ENCODE assay signal across 8 cellular contexts in the genomic region with DNA sequence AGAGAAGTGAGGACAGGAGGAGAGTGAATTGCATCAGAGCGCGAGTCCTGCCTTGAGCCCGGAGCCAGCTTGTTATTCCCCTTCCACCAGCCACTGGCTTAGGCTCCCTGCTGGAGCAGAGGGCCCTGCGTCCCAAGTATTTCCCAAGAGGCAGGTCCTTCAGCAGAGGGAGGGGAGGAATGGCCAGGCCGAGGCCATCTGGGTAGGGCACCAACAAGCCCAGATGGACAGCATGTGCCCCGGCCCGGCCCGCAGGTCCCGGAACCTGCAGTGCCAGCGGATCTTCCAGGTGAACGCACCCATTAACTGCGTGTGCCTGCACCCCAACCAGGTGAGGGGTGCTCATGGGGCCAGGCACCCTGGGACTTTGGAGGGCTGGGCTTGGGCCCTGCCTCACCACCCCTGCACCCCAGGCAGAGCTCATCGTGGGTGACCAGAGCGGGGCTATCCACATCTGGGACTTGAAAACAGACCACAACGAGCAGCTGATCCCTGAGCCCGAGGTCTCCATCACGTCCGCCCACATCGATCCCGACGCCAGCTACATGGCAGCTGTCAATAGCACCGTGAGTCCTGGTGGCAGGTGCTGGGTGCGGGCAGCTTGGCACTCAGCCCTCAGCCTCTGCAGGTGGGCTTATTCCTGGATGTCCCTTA. TPM values are rescaled to one million over a fixed set of nuclear protein-coding genes. Genes with fewer than 3 reads are reported as not detected.
DNase-seq lines count a peak whose midpoint lies in the region; ATAC-seq and TF ChIP-seq lines count a peak whose summit lies in the region.

No MANE protein-coding gene starts in this region.

- peaks cover 33% of the 10 kb centered on the region for H3K36me3 Mint-ChIP-seq in MCF 10A (ENCODE audit: insufficient read depth, unreplicated experiment)
- peaks cover 24% of the 10 kb centered on the region for H3K36me3 Mint-ChIP-seq in effector memory CD8-positive, alpha-beta T cell (ENCODE audit: insufficient read depth)
- H3K36me3 Mint-ChIP-seq in stimulated activated naive B cell treated with anti-CD40 and anti-IgM and Interleukin-4, amounts not matched to agents 10 μg/mL and 1 μg/mL and 100 μg/mL, for 72 hours, result peaks cover 30 to 33% of the 10 kb centered on the region in 2 donors

- H3K4me1 Mint-ChIP-seq in MCF 10A (ENCODE audit: insufficient read depth, unreplicated experiment), result peaks cover 18% of the 10 kb centered on the region
- peaks cover 21 to 25% of the 10 kb centered on the region in 2 donors for H3K4me1 Mint-ChIP-seq in effector memory CD8-positive, alpha-beta T cell (ENCODE audit: low read depth in 2 of 2)
- H3K4me1 Mint-ChIP-seq in stimulated activated naive B cell treated with anti-CD40 and anti-IgM and Interleukin-4, amounts not matched to agents 10 μg/mL and 1 μg/mL and 100 μg/mL, for 72 hours, result peaks cover 27 to 44% of the 10 kb centered on the region in 2 donors

- intact Hi-C loops in MCF 10A (cut with micrococcal nuclease) (no loop called here), breast epithelium (cut with DNase I; ENCODE audit: low total_unique reads) (no loop called here)

- TF ChIP-seq POLR2A in breast epithelium (IDR thresholded peaks at IDR 0.05), result no peak

- H3K9me3 Mint-ChIP-seq in MCF 10A (ENCODE audit: unreplicated experiment), result no peaks in the 10 kb centered on the region
- H3K9me3 Mint-ChIP-seq in effector memory CD8-positive, alpha-beta T cell, result no peaks in the 10 kb centered on the region
- no peaks in the 10 kb centered on the region for H3K9me3 Mint-ChIP-seq in stimulated activated naive B cell treated with anti-CD40 and anti-IgM and Interleukin-4, amounts not matched to agents 10 μg/mL and 1 μg/mL and 100 μg/mL, for 72 hours

- no peak overlapping the region for H3K9ac ChIP-seq in OCI-LY3 (ENCODE audit: low read length)

- H3K4me1 ChIP-seq in breast epithelium (peaks cover 8 to 14% of the 10 kb centered on the region in 2 donors), OCI-LY3 (ENCODE audit: low read length) (peaks cover 13% of the 10 kb centered on the region)

- no peaks in the 10 kb centered on the region for H3K27me3 Mint-ChIP-seq in MCF 10A (ENCODE audit: insufficient read depth, unreplicated experiment)
- H3K27me3 Mint-ChIP-seq in effector memory CD8-positive, alpha-beta T cell, result no peaks in the 10 kb centered on the region
- H3K27me3 Mint-ChIP-seq in stimulated activated naive B cell treated with anti-CD40 and anti-IgM and Interleukin-4, amounts not matched to agents 10 μg/mL and 1 μg/mL and 100 μg/mL, for 72 hours, result peaks cover 0 to 7% of the 10 kb centered on the region in 2 donors

- H4K20me1 ChIP-seq in OCI-LY3 (ENCODE audit: insufficient read depth, low read length), result no peaks in the 10 kb centered on the region

- DNase-seq in MCF 10A (ENCODE audit: unreplicated experiment) (no peak), breast epithelium (ENCODE audit: low spot score in 2 of 2) (no peak), DMS79 (lab: John Stamatoyannopoulos, UW) (no peak), 8988T (no peak)
- no peak for DNase-seq in effector memory CD8-positive, alpha-beta T cell
- no peak for DNase-seq in stimulated activated naive B cell treated with anti-CD40 and anti-IgM and Interleukin-4, amounts not matched to agents 10 μg/mL and 1 μg/mL and 100 μg/mL, for 72 hours

- peaks cover 17% of the 10 kb centered on the region for H3K79me2 ChIP-seq in OCI-LY3 (ENCODE audit: low read length)

- peak overlapping the region in 1 of 2 donors; percentile 99 for H3K27ac ChIP-seq in breast epithelium
- no peak overlapping the region for H3K27ac ChIP-seq in OCI-LY3 (ENCODE audit: low read length)

- TF ChIP-seq CTCF in MCF 10A (IDR thresholded peaks at IDR 0.05; ENCODE audit: unreplicated experiment), result no peak
- TF ChIP-seq CTCF in breast epithelium (IDR thresholded peaks at IDR 0.05), result no peak
- no peak for TF ChIP-seq CTCF in OCI-LY3 (IDR thresholded peaks at IDR 0.05; ENCODE audit: low read depth, low read length)

- no peaks in the 10 kb centered on the region for H3K36me3 ChIP-seq in breast epithelium
- H3K36me3 ChIP-seq in OCI-LY3 (replicated peaks; ENCODE audit: low read depth, low read length), result peaks cover 15% of the 10 kb centered on the region

- peak overlapping the region; percentile 71 for H3K27ac Mint-ChIP-seq in MCF 10A (ENCODE audit: low read depth, unreplicated experiment)
- no peak overlapping the region for H3K27ac Mint-ChIP-seq in effector memory CD8-positive, alpha-beta T cell
- H3K27ac Mint-ChIP-seq in stimulated activated naive B cell treated with anti-CD40 and anti-IgM and Interleukin-4, amounts not matched to agents 10 μg/mL and 1 μg/mL and 100 μg/mL, for 72 hours, result peak overlapping the region; percentile 88

- no peaks in the 10 kb centered on the region for H3K9me3 ChIP-seq in breast epithelium
- H3K9me3 ChIP-seq in OCI-LY3 (ENCODE audit: insufficient read depth, low read length), result no peaks in the 10 kb centered on the region

- H3K4me3 ChIP-seq in breast epithelium (peak overlapping the region in 1 of 3 donors; percentile 80), OCI-LY3 (ENCODE audit: low read length) (peak overlapping the region; percentile 83)

- CTCF ChIA-PET in MCF 10A (lab: Yijun Ruan, JAX), result interaction anchor here (0.5 to 1.3 kb wide), 4 partner anchors 45 to 309 kb away, joined by 3 to 4 read pairs (median 3); no protein-coding TSS in a partner anchor

- H3K4me2 ChIP-seq in OCI-LY3 (ENCODE audit: low read length), result peak overlapping the region; percentile 87

- ATAC-seq in effector memory CD8-positive, alpha-beta T cell (replicated peaks), result no peak
- no peak for ATAC-seq in stimulated activated naive B cell treated with anti-CD40 and anti-IgM and Interleukin-4, amounts not matched to agents 10 μg/mL and 1 μg/mL and 100 μg/mL, for 72 hours (replicated peaks)
- no peak for ATAC-seq in GM19035 (IDR thresholded peaks at IDR 0.05; ENCODE audit: unreplicated experiment)

- H3K27me3 ChIP-seq in breast epithelium, result no peaks in the 10 kb centered on the region
- no peaks in the 10 kb centered on the region for H3K27me3 ChIP-seq in OCI-LY3 (ENCODE audit: low read depth, low read length)

- H2AFZ ChIP-seq in OCI-LY3 (ENCODE audit: low read depth, low read length), result no peak overlapping the region

- POLR2A ChIA-PET in MCF 10A (lab: Yijun Ruan, JAX), result interaction anchor here (2.1 to 4.0 kb wide), 4 partner anchors 7 to 52 kb away, joined by 6 to 27 read pairs (median 22); a partner anchor contains a TSS

- peak overlapping the region; percentile 68 for H3K4me3 Mint-ChIP-seq in MCF 10A (ENCODE audit: unreplicated experiment)
- peak overlapping the region; percentile 71 to 81 for H3K4me3 Mint-ChIP-seq in effector memory CD8-positive, alpha-beta T cell
- H3K4me3 Mint-ChIP-seq in stimulated activated naive B cell treated with anti-CD40 and anti-IgM and Interleukin-4, amounts not matched to agents 10 μg/mL and 1 μg/mL and 100 μg/mL, for 72 hours, result peak overlapping the region; percentile 82 to 91

- BruUV-seq in MCF 10A (replicated peaks; lab: Mats Ljungman, UMichigan), result no TSS peak

RNA-seq across cellular contexts. Expression of a gene that starts 1.7 kb away (rescaled TPM):
- total RNA-seq in MCF 10A (2022) (63.4 and 87.6 TPM in 2 replicates), breast epithelium (10 to 100 TPM; 42.7 to 48.1 (median 46.5) TPM)

RNA-seq across cellular contexts. Expression of a gene that starts 3.8 kb away (rescaled TPM):
- total RNA-seq in MCF 10A (2022), result 4.6 and 5.2 TPM in 2 replicates
- total RNA-seq in breast epithelium, result 1 to 10 TPM; 1.4 to 7.5 (median 5.9) TPM

RNA-seq across cellular contexts. Expression of a gene that starts 7.7 kb away (rescaled TPM):
- 11.3 and 12.0 TPM in 2 replicates for total RNA-seq in MCF 10A (2022)
- total RNA-seq in breast epithelium, result 10 to 100 TPM in 2 of 3 donors, 1 to 10 TPM in 1; 9.1 to 14.7 (median 12.9) TPM

RNA-seq across cellular contexts. Expression of a gene that starts 10.5 kb away (rescaled TPM):
- total RNA-seq in MCF 10A (2022) (0.10 and 0.14 TPM in 2 replicates), breast epithelium (under 1 TPM in 2 of 3 donors, not detected in 1; 0.33 to 0.44 TPM)

RNA-seq across cellular contexts. Expression of a gene that starts 16.5 kb away (rescaled TPM):
- 26.2 and 28.4 TPM in 2 replicates for total RNA-seq in MCF 10A (2022)
- 10 to 100 TPM; 19.0 to 40.2 (median 34.7) TPM for total RNA-seq in breast epithelium

Comparison
In these comparisons a context has a peak if more than half of its experiments do, and no peak if none do; other contexts are left out.
1. H3K27ac Mint-ChIP-seq: peak in MCF 10A (single experiment) and stimulated activated naive B cell treated with anti-CD40 and anti-IgM and Interleukin-4, amounts not matched to agents 10 μg/mL and 1 μg/mL and 100 μg/mL, for 72 hours (single experiment); none in effector memory CD8-positive, alpha-beta T cell (0 of 2).
2. Peak in every context shown above with its lines, with median percentiles within 50 percentile points of each other: H3K4me3 Mint-ChIP-seq.